Comparison of ENCODE assay signal across 29 cellular contexts in genomic region chr20:35333606-35334005, GRCh38. TPM values are rescaled to one million over a fixed set of nuclear protein-coding genes. Genes with fewer than 3 reads are reported as not detected.
DNase-seq lines count a peak whose midpoint lies in the region; ATAC-seq and TF ChIP-seq lines count a peak whose summit lies in the region.
"Had no signal": no experiment of that assay in that cellular context is flagged by ENCODE, and none has a peak within 500 bp of the region (broad histone marks: within the 10 kb centered on the region; RNA-seq: fewer than 3 reads in every experiment).

No MANE protein-coding gene starts in this region.

- H3K4me2 ChIP-seq in mesenchymal stem cell (ENCODE audit: low read length, poor library complexity, severe bottlenecking) = no peak overlapping the region
- H3K4me2 ChIP-seq: BLaER1 treated with 17β-estradiol and CSF1 and Interleukin-3, amounts not matched to agents 10 nM and 100 nM; KMS-11 had no signal

- TF ChIP-seq CTCF in body of pancreas (IDR thresholded peaks at IDR 0.05) (no peak), suprapubic skin (IDR thresholded peaks at IDR 0.05) (no peak)

- TF ChIP-seq EP300 in suprapubic skin (IDR thresholded peaks at IDR 0.05) = no peak

- TF ChIP-seq POLR2A in body of pancreas (IDR thresholded peaks at IDR 0.05) = no peak
- TF ChIP-seq POLR2A in suprapubic skin (IDR thresholded peaks at IDR 0.05) = no peak

- peak; percentile 8 for DNase-seq in NCI-H1694 (lab: John Stamatoyannopoulos, UW)
- no peak for DNase-seq in body of pancreas
- DNase-seq in mesenchymal stem cell = no peak
- DNase-seq in suprapubic skin (ENCODE audit: low spot score in 2 of 2) = no peak
- no peak for DNase-seq in EL
- DNase-seq: activated B cell treated with CpG ODN at 0.5 μM for 24 hours; activated CD4-positive, alpha-beta T cell treated with anti-CD3 and anti-CD28 coated beads, Interleukin-2, amount 50 U/mL, for 1 hour; activated naive CD4-positive, alpha-beta T cell; activated T-cell treated with anti-CD3 and anti-CD28 coated beads, Interleukin-2, amount 50 U/mL, for 4 hours; brain microvascular endothelial cell; COR-L47; DMS79; heart left ventricle; HFFc6; kidney glomerular epithelial cell; NCI-H1436 treated with DMSO at 0.1 percent for 48 hours; NCI-H510A; Peyer's patch; SJCRH30; trophoblast cell had no signal

- no peak overlapping the region for H3K23ac ChIP-seq in mesenchymal stem cell (ENCODE audit: low read length in 2 of 2)

- no peak overlapping the region for H2AFZ ChIP-seq in mesenchymal stem cell (ENCODE audit: low read depth, low read length)

- no peak overlapping the region for H2BK12ac ChIP-seq in mesenchymal stem cell (ENCODE audit: low read length in 2 of 2)

- H3K4me1 ChIP-seq in body of pancreas (peaks cover 9% of the 10 kb centered on the region), mesenchymal stem cell (ENCODE audit: control insufficient read depth, insufficient read depth, low read depth, low read length) (peaks cover 3% of the 10 kb centered on the region), suprapubic skin (peaks cover 7% of the 10 kb centered on the region)

- H3K27me3 ChIP-seq in body of pancreas = no peaks in the 10 kb centered on the region
- no peaks in the 10 kb centered on the region for H3K27me3 ChIP-seq in mesenchymal stem cell (ENCODE audit: control insufficient read depth in 1 of 2, insufficient read depth in 1 of 2, low read length in 2 of 2)
- H3K27me3 ChIP-seq in suprapubic skin = no peaks in the 10 kb centered on the region
- H3K27me3 ChIP-seq: BLaER1 treated with 17β-estradiol and CSF1 and Interleukin-3, amounts not matched to agents 10 nM and 100 nM; brain microvascular endothelial cell; heart left ventricle; Peyer's patch; SJCRH30 had no signal

- H4K91ac ChIP-seq in mesenchymal stem cell (ENCODE audit: low read length) = no peak overlapping the region

- H3K14ac ChIP-seq in mesenchymal stem cell (ENCODE audit: low read length in 2 of 2) = no peak overlapping the region

- H2AK5ac ChIP-seq in mesenchymal stem cell (ENCODE audit: low read length, severe bottlenecking) = no peak overlapping the region

- H3K79me1 ChIP-seq in mesenchymal stem cell (replicated peaks; ENCODE audit: low read length, poor library complexity, severe bottlenecking) = peaks cover 8% of the 10 kb centered on the region

- H3K9ac ChIP-seq in mesenchymal stem cell (ENCODE audit: low read length) = peak overlapping the region; percentile 41
- H3K9ac ChIP-seq: BLaER1 treated with 17β-estradiol and CSF1 and Interleukin-3, amounts not matched to agents 10 nM and 100 nM; KMS-11 had no signal

- H3K4me3 ChIP-seq in body of pancreas (no peak overlapping the region), mesenchymal stem cell (ENCODE audit: insufficient read depth in 1 of 2, low read depth in 1 of 2, low read length in 2 of 2) (no peak overlapping the region), suprapubic skin (no peak overlapping the region)
- H3K4me3 ChIP-seq: BLaER1 treated with 17β-estradiol and CSF1 and Interleukin-3, amounts not matched to agents 10 nM and 100 nM; heart left ventricle; Peyer's patch; SJCRH30; skin epidermis had no signal

- WGBS in body of pancreas, 2 donors = 50 to 59% methylated on average over 4 of the region's 4 CpGs
- 80% methylated on average over 1 of the region's 4 CpGs for WGBS in mesenchymal stem cell
- 44% methylated on average over 4 of the region's 4 CpGs for WGBS in suprapubic skin

- peak overlapping the region in 1 of 2 experiments; percentile 56 for H3K18ac ChIP-seq in mesenchymal stem cell (ENCODE audit: low read depth in 1 of 2, low read length in 2 of 2)

- no peak overlapping the region for H3K4ac ChIP-seq in mesenchymal stem cell (ENCODE audit: low read depth in 1 of 2, low read length in 2 of 2)

- no peaks in the 10 kb centered on the region for H3K36me3 ChIP-seq in body of pancreas (replicated peaks in 1 of 2; ENCODE audit: insufficient read depth in 1 of 2, low read depth in 2 of 2)
- peaks cover 4 to 9% of the 10 kb centered on the region in 2 experiments for H3K36me3 ChIP-seq in mesenchymal stem cell (ENCODE audit: control insufficient read depth in 1 of 2, insufficient read depth in 2 of 2, low read depth in 1 of 2, low read length in 2 of 2)
- H3K36me3 ChIP-seq in suprapubic skin = no peaks in the 10 kb centered on the region
- H3K36me3 ChIP-seq: brain microvascular endothelial cell, Peyer's patch, SJCRH30 had no signal

- H3K9me3 ChIP-seq in body of pancreas (no peaks in the 10 kb centered on the region), mesenchymal stem cell (ENCODE audit: control insufficient read depth, low read length) (no peaks in the 10 kb centered on the region), suprapubic skin (no peaks in the 10 kb centered on the region)
- H3K9me3 ChIP-seq: BLaER1 treated with 17β-estradiol and CSF1 and Interleukin-3, amounts not matched to agents 10 nM and 100 nM; heart left ventricle; Peyer's patch; SJCRH30 had no signal

- intact Hi-C loops in body of pancreas (cut with DNase I) = no loop called here

- no peak for ATAC-seq in body of pancreas
- no peak for ATAC-seq in GM21390 (IDR thresholded peaks at IDR 0.05; ENCODE audit: unreplicated experiment)
- no peak for ATAC-seq in HG02798 (IDR thresholded peaks at IDR 0.05; ENCODE audit: poor library complexity, unreplicated experiment)
- ATAC-seq: activated T-cell treated with anti-CD3 and anti-CD28 coated beads, Interleukin-2, amount 50 U/mL, for 4 hours had no signal

- H2BK120ac ChIP-seq in mesenchymal stem cell (ENCODE audit: low read depth, low read length) = no peak overlapping the region

- no peak overlapping the region for H2BK15ac ChIP-seq in mesenchymal stem cell (ENCODE audit: low read depth, poor library complexity, severe bottlenecking)

- H4K8ac ChIP-seq in mesenchymal stem cell (ENCODE audit: low read length) = no peak overlapping the region

- no peak overlapping the region for H2BK5ac ChIP-seq in mesenchymal stem cell (ENCODE audit: low read depth, low read length, poor library complexity, severe bottlenecking)

- H3K27ac ChIP-seq in body of pancreas (peak overlapping the region in 3 of 4 donors; percentile 26 to 37 (median 27)), mesenchymal stem cell (ENCODE audit: low read length, poor library complexity, severe bottlenecking) (no peak overlapping the region), suprapubic skin (peak overlapping the region; percentile 62)
- H3K27ac ChIP-seq: BLaER1 treated with 17β-estradiol and CSF1 and Interleukin-3, amounts not matched to agents 10 nM and 100 nM; brain microvascular endothelial cell; KMS-11; Peyer's patch; SJCRH30; skin epidermis had no signal

RNA-seq across cellular contexts. Expression of gene FAM83C, which starts 41.4 kb away (rescaled TPM):
- total RNA-seq in body of pancreas (not detected), suprapubic skin (10 to 100 TPM; 29.3 to 68.8 (median 65.0) TPM)
- polyA plus RNA-seq in mesenchymal stem cell (2013, experiment 1 of 2) = not detected
- polyA plus RNA-seq in mesenchymal stem cell (2013, experiment 2 of 2) = not detected
- total RNA-seq: activated B cell treated with CpG ODN at 0.5 μM for 24 hours; activated T-cell treated with anti-CD3 and anti-CD28 coated beads, Interleukin-2, amount 50 U/mL, for 4 hours; cerebellum; endothelial cell of umbilical vein; heart left ventricle; HFFc6; myocyte; Peyer's patch; pulmonary artery endothelial cell; SJCRH30 had no signal
- polyA plus RNA-seq: endothelial cell of umbilical vein, heart left ventricle had no signal

RNA-seq across cellular contexts. Expression of gene EIF6, which starts 49.0 kb away (rescaled TPM):
- total RNA-seq in body of pancreas (10 to 100 TPM; 23.3 to 35.6 TPM), suprapubic skin (100 to 1,000 TPM; 111 to 229 (median 174) TPM)
- 110 TPM for polyA plus RNA-seq in mesenchymal stem cell (2013, experiment 1 of 2)
- 112 TPM for polyA plus RNA-seq in mesenchymal stem cell (2013, experiment 2 of 2)

RNA-seq across cellular contexts. Expression of gene MMP24OS, which starts 55.7 kb away (rescaled TPM):
- 10 to 100 TPM; 20.4 to 27.5 TPM for total RNA-seq in body of pancreas
- 114 TPM for polyA plus RNA-seq in mesenchymal stem cell (2013, experiment 1 of 2)
- polyA plus RNA-seq in mesenchymal stem cell (2013, experiment 2 of 2) = 114 TPM
- 10 to 100 TPM; 25.2 to 46.8 (median 35.2) TPM for total RNA-seq in suprapubic skin

Comparison
In these comparisons a context has a peak if more than half of its experiments do, and no peak if none do; other contexts are left out.
1. RNA of gene FAM83C, which starts 41.4 kb away (total RNA-seq): 29.3 to 68.8 TPM in suprapubic skin; not detected in body of pancreas; every median in the first group is over 10 times any median in the second.